19 cellular contexts compared by ENCODE assay signal in genomic region chr16:11326737-11327276, GRCh38. TPM values are rescaled to one million over a fixed set of nuclear protein-coding genes. Genes with fewer than 3 reads are reported as not detected.
DNase-seq lines count a peak whose midpoint lies in the region; ATAC-seq and TF ChIP-seq lines count a peak whose summit lies in the region.
"Had no signal": no experiment of that assay in that cellular context is flagged by ENCODE, and none has a peak within 500 bp of the region (broad histone marks: within the 10 kb centered on the region; RNA-seq: fewer than 3 reads in every experiment).

No MANE protein-coding gene starts in this region.

- no peak for DNase-seq in Caco-2
- DNase-seq in GM13976 (ENCODE audit: low spot score) = no peak
- DNase-seq in activated CD4-positive, alpha-beta memory T cell treated with anti-CD3 and anti-CD28 coated beads, Interleukin-2, amount 10 ng/mL, durations not matched to agents 7 days and 5 days = no peak
- no peak for DNase-seq in neural crest cell (ENCODE audit: low read depth, low spot score)
- DNase-seq in SKM-1 treated with dmso at 0.1 percent for 144 hours (lab: John Stamatoyannopoulos, UW; ENCODE audit: unreplicated experiment) = no peak
- DNase-seq in inferior parietal cortex (ENCODE audit: extremely low spot score) = no peak
- DNase-seq: activated CD8-positive, alpha-beta memory T cell treated with anti-CD3 and anti-CD28 coated beads, Interleukin-2, amount 50 U/mL, for 4 hours; amygdala; EL; GOT3; islet precursor cell; KG1; NCI-H1417 treated with DMSO at 0.1 percent for 48 hours; NCI-H226; SJCRH30 had no signal

- POLR2A ChIA-PET in Caco-2 (lab: Charles Lee) = interaction anchor here (0.6 kb wide), 1 partner anchor 13 kb away, joined by 5 read pairs; no protein-coding TSS in a partner anchor
- POLR2A ChIA-PET in activated CD4-positive, alpha-beta memory T cell treated with anti-CD3 and anti-CD28 coated beads, Interleukin-2, amount 10 ng/mL, durations not matched to agents 7 days and 5 days (lab: Charles Lee) = interaction anchor here (1.7 kb wide), 1 partner anchor 71 kb away, joined by 4 read pairs; the partner anchor contains the start of gene SOCS1

- H3K9me3 Mint-ChIP-seq in Caco-2 (ENCODE audit: unreplicated experiment) = no peaks in the 10 kb centered on the region
- peaks cover 7% of the 10 kb centered on the region for H3K9me3 Mint-ChIP-seq in activated CD4-positive, alpha-beta memory T cell treated with anti-CD3 and anti-CD28 coated beads, Interleukin-2, amount 10 ng/mL, durations not matched to agents 7 days and 5 days
- H3K9me3 Mint-ChIP-seq in neural crest cell = no peaks in the 10 kb centered on the region

- H3K27me3 Mint-ChIP-seq in Caco-2 (ENCODE audit: insufficient read depth, unreplicated experiment) = no peaks in the 10 kb centered on the region
- H3K27me3 Mint-ChIP-seq in activated CD4-positive, alpha-beta memory T cell treated with anti-CD3 and anti-CD28 coated beads, Interleukin-2, amount 10 ng/mL, durations not matched to agents 7 days and 5 days = peaks cover 12% of the 10 kb centered on the region
- H3K27me3 Mint-ChIP-seq in neural crest cell (ENCODE audit: low read depth) = no peaks in the 10 kb centered on the region
- H3K27me3 Mint-ChIP-seq: progenitor cell of endocrine pancreas had no signal

- H3K4me1 Mint-ChIP-seq in Caco-2 (ENCODE audit: low read depth, unreplicated experiment) (peaks cover 26% of the 10 kb centered on the region), neural crest cell (peaks cover 39% of the 10 kb centered on the region)
- H3K4me1 Mint-ChIP-seq in activated CD4-positive, alpha-beta memory T cell treated with anti-CD3 and anti-CD28 coated beads, Interleukin-2, amount 10 ng/mL, durations not matched to agents 7 days and 5 days = peaks cover 54% of the 10 kb centered on the region

- H3K27ac Mint-ChIP-seq in Caco-2 (ENCODE audit: unreplicated experiment) (peak overlapping the region; percentile 17), neural crest cell (ENCODE audit: unreplicated experiment) (peak overlapping the region; percentile 75)
- H3K27ac Mint-ChIP-seq in activated CD4-positive, alpha-beta memory T cell treated with anti-CD3 and anti-CD28 coated beads, Interleukin-2, amount 10 ng/mL, durations not matched to agents 7 days and 5 days = peak overlapping the region; percentile 33
- H3K27ac Mint-ChIP-seq: progenitor cell of endocrine pancreas had no signal

- H3K4me1 ChIP-seq in Caco-2 = peaks cover 25% of the 10 kb centered on the region

- TF ChIP-seq CTCF in Caco-2 (IDR thresholded peaks at IDR 0.05; ENCODE audit: insufficient read depth in 1 of 2, low read depth in 1 of 2, low read length in 1 of 2, severe bottlenecking in 1 of 2, unreplicated experiment in 1 of 2) (no peak), GM13976 (IDR thresholded peaks at IDR 0.05; ENCODE audit: borderline replicate concordance, control extremely low read depth, extremely low read depth, insufficient read depth, missing control alignments) (peak; percentile 21), neural crest cell (conservative IDR thresholded peaks at IDR 0.05) (no peak)

- H3K36me3 Mint-ChIP-seq in Caco-2 (ENCODE audit: insufficient read depth, unreplicated experiment) (peaks cover 9% of the 10 kb centered on the region), neural crest cell (ENCODE audit: low read depth) (no peaks in the 10 kb centered on the region)
- peaks cover 9% of the 10 kb centered on the region for H3K36me3 Mint-ChIP-seq in activated CD4-positive, alpha-beta memory T cell treated with anti-CD3 and anti-CD28 coated beads, Interleukin-2, amount 10 ng/mL, durations not matched to agents 7 days and 5 days (ENCODE audit: low read depth)

- no peak overlapping the region for H3K4me3 ChIP-seq in Caco-2 (ENCODE audit: low read depth, low read length)
- H3K4me3 ChIP-seq: SJCRH30, suprapubic skin had no signal

- CTCF ChIA-PET in Caco-2 (lab: Charles Lee) = interaction anchor here (0.5 kb wide), 1 partner anchor 567 kb away, joined by 3 read pairs; no protein-coding TSS in a partner anchor
- CTCF ChIA-PET in activated CD4-positive, alpha-beta memory T cell treated with anti-CD3 and anti-CD28 coated beads, Interleukin-2, amount 10 ng/mL, durations not matched to agents 7 days and 5 days (lab: Charles Lee) = interaction anchor here (0.7 kb wide), 1 partner anchor 8 kb away, joined by 5 read pairs; no protein-coding TSS in a partner anchor

- H3K4me3 Mint-ChIP-seq in Caco-2 (ENCODE audit: unreplicated experiment) (no peak overlapping the region), neural crest cell (no peak overlapping the region)
- H3K4me3 Mint-ChIP-seq in activated CD4-positive, alpha-beta memory T cell treated with anti-CD3 and anti-CD28 coated beads, Interleukin-2, amount 10 ng/mL, durations not matched to agents 7 days and 5 days = no peak overlapping the region

- no TSS peak for BruUV-seq in Caco-2 (replicated peaks; lab: Mats Ljungman, UMichigan)

- in situ Hi-C loops in GM13976 (cut with MboI; ENCODE audit: low sequenced_read_pairs, unreplicated experiment) = no loop called here

- no peaks in the 10 kb centered on the region for H3K27me3 ChIP-seq in Caco-2 (replicated peaks; ENCODE audit: control insufficient read depth, insufficient read depth, low read length)
- H3K27me3 ChIP-seq: SJCRH30, suprapubic skin had no signal

- intact Hi-C loops in Caco-2 (cut with micrococcal nuclease; ENCODE audit: unreplicated experiment) = no loop called here

- H3K9me3 ChIP-seq in Caco-2 = no peaks in the 10 kb centered on the region
- H3K9me3 ChIP-seq: SJCRH30, suprapubic skin had no signal

- H3K36me3 ChIP-seq in Caco-2 (ENCODE audit: control insufficient read depth, insufficient read depth, low read length) = no peaks in the 10 kb centered on the region
- H3K36me3 ChIP-seq: SJCRH30, suprapubic skin had no signal

- no peak for ATAC-seq in HG03039 (IDR thresholded peaks at IDR 0.05; ENCODE audit: unreplicated experiment)

RNA-seq across cellular contexts. Expression of gene RMI2, which starts 18.5 kb away (rescaled TPM):
- total RNA-seq in Caco-2 (2022) = 47.4 and 52.7 TPM in 2 replicates
- total RNA-seq in activated CD4-positive, alpha-beta memory T cell treated with anti-CD3 and anti-CD28 coated beads, Interleukin-2, amount 10 ng/mL, durations not matched to agents 7 days and 5 days = 10 to 100 TPM; 45.9 to 46.6 TPM
- total RNA-seq in neural crest cell = 39.6 and 41.9 TPM in 2 replicates

RNA-seq across cellular contexts. Expression of gene PRM1, which starts 45.7 kb away (rescaled TPM):
- total RNA-seq in Caco-2 (2022) (not detected in 2 replicates), neural crest cell (not detected in 2 replicates)
- not detected for total RNA-seq in activated CD4-positive, alpha-beta memory T cell treated with anti-CD3 and anti-CD28 coated beads, Interleukin-2, amount 10 ng/mL, durations not matched to agents 7 days and 5 days
- total RNA-seq: epithelial cell of proximal tubule, progenitor cell of endocrine pancreas, SJCRH30, suprapubic skin had no signal

RNA-seq across cellular contexts. Expression of gene PRM2, which starts 50.5 kb away (rescaled TPM):
- total RNA-seq in Caco-2 (2022) (not detected in 2 replicates), neural crest cell (not detected in 2 replicates)
- not detected for total RNA-seq in activated CD4-positive, alpha-beta memory T cell treated with anti-CD3 and anti-CD28 coated beads, Interleukin-2, amount 10 ng/mL, durations not matched to agents 7 days and 5 days
- total RNA-seq: epithelial cell of proximal tubule, progenitor cell of endocrine pancreas, SJCRH30, suprapubic skin had no signal

RNA-seq across cellular contexts. Expression of gene PRM3, which starts 53.4 kb away (rescaled TPM):
- not detected in 2 replicates for total RNA-seq in Caco-2 (2022)
- total RNA-seq in activated CD4-positive, alpha-beta memory T cell treated with anti-CD3 and anti-CD28 coated beads, Interleukin-2, amount 10 ng/mL, durations not matched to agents 7 days and 5 days = not detected
- total RNA-seq in neural crest cell = not detected in 2 replicates
- total RNA-seq: epithelial cell of proximal tubule, progenitor cell of endocrine pancreas, SJCRH30, suprapubic skin had no signal

RNA-seq across cellular contexts. Expression of gene TNP2, which starts 57.7 kb away (rescaled TPM):
- total RNA-seq in Caco-2 (2022) (not detected in 2 replicates), neural crest cell (not detected in 2 replicates)
- not detected for total RNA-seq in activated CD4-positive, alpha-beta memory T cell treated with anti-CD3 and anti-CD28 coated beads, Interleukin-2, amount 10 ng/mL, durations not matched to agents 7 days and 5 days
- total RNA-seq: epithelial cell of proximal tubule, progenitor cell of endocrine pancreas, SJCRH30, suprapubic skin had no signal

Comparison
In these comparisons a context has a peak if more than half of its experiments do, and no peak if none do; other contexts are left out.
1. H3K27ac Mint-ChIP-seq: peak in every context shown above with its lines; median percentile 75 in neural crest cell; 33 in activated CD4-positive, alpha-beta memory T cell treated with anti-CD3 and anti-CD28 coated beads, Interleukin-2, amount 10 ng/mL, durations not matched to agents 7 days and 5 days; 17 in Caco-2.